Comparison of ENCODE assay signal across 10 cellular contexts in genomic region chr12:50618864-50619609, GRCh38.
DNase-seq lines count a peak whose midpoint lies in the region; ATAC-seq lines count a peak whose summit lies in the region.
"Had no signal": no experiment of that assay in that cellular context is flagged by ENCODE, and none has a peak within 500 bp of the region (broad histone marks: within the 10 kb centered on the region; RNA-seq: fewer than 3 reads in every experiment).

No MANE protein-coding gene starts in this region.

- in situ Hi-C loops in ACHN (cut with HindIII; ENCODE audit: low pct_ligation_motif_present, low pct_unique_long_range_greater_than_20kb, low sequenced_read_pairs): no loop called here

- ATAC-seq in GM18517 (IDR thresholded peaks at IDR 0.05; ENCODE audit: unreplicated experiment): no peak
- ATAC-seq: stimulated activated memory B cell treated with anti-CD40 and anti-IgM and Interleukin-4, amounts not matched to agents 10 μg/mL and 1 μg/mL and 100 μg/mL, for 72 hours had no signal

- DNase-seq in ACHN: peak; percentile 77
- DNase-seq in HCEC 1CT: peak; percentile 17
- peak; percentile 83 for DNase-seq in astrocyte of the hippocampus (ENCODE audit: low read depth, low spot score)
- DNase-seq in kidney tubule cell (ENCODE audit: low spot score): peak; percentile 92
- DNase-seq in iPS-NIHi7 (ENCODE audit: extremely low spot score): no peak
- no peak for DNase-seq in Kasumi-1 (lab: John Stamatoyannopoulos, UW)
- DNase-seq in cerebellum (ENCODE audit: low spot score): no peak
- DNase-seq: NCI-H524 treated with DMSO at 0.1 percent for 48 hours had no signal

Comparison
In these comparisons a context has a peak if more than half of its experiments do, and no peak if none do; other contexts are left out.
1. DNase-seq: peak in ACHN (single experiment), HCEC 1CT (single experiment), astrocyte of the hippocampus (single experiment) and kidney tubule cell (single experiment); none in iPS-NIHi7 (single experiment), Kasumi-1 (0 of 2) and cerebellum (single experiment).